ENCODE assay signal across 14 cellular contexts in the genomic region with DNA sequence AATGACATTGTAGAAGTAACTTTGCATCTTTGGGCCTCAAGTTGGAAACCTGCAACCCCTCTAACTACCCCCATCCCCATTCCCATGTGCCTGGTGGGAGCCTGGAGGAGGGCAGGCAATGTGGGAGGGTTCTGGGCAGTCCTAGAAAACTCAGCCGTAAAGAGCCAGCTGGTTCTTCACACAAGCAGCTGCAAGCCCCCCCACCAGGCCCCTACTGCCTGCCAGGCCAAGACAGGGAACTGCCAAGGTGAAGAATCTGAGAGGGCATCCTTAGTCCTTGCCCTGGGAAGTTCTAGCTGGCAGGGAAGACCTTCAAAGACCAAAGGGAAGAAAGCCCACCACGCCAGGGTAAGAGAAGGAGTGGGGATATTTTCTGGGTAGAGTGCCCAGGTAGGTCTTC. TPM values are rescaled to one million over a fixed set of nuclear protein-coding genes. Genes with fewer than 3 reads are reported as not detected.
DNase-seq lines count a peak whose midpoint lies in the region; ATAC-seq lines count a peak whose summit lies in the region.
"Had no signal": no experiment of that assay in that cellular context is flagged by ENCODE, and none has a peak within 500 bp of the region (broad histone marks: within the 10 kb centered on the region; RNA-seq: fewer than 3 reads in every experiment).

No MANE protein-coding gene starts in this region.

- H3K27me3 ChIP-seq in BLaER1 (no peaks in the 10 kb centered on the region), GM23248 (replicated peaks; ENCODE audit: insufficient read depth) (peaks cover 41% of the 10 kb centered on the region)
- no peaks in the 10 kb centered on the region for H3K27me3 ChIP-seq in CD4-positive, CD25-positive, alpha-beta regulatory T cell (ENCODE audit: control insufficient read depth, insufficient read depth, low read length)
- H3K27me3 ChIP-seq: BE2C had no signal

- no peaks in the 10 kb centered on the region for H3F3A ChIP-seq in GM23248 (ENCODE audit: insufficient read depth)

- H3K4me3 Mint-ChIP-seq in CD4-positive, CD25-positive, alpha-beta regulatory T cell = no peak overlapping the region
- H3K4me3 Mint-ChIP-seq in T-cell = no peak overlapping the region
- no peak overlapping the region for H3K4me3 Mint-ChIP-seq in naive thymus-derived CD8-positive, alpha-beta T cell
- H3K4me3 Mint-ChIP-seq in activated T-cell treated with anti-CD3 and anti-CD28 coated beads, Interleukin-2, amount 50 U/mL, for 72 hours = no peak overlapping the region

- H3K4me1 ChIP-seq in BLaER1 (peaks cover 18% of the 10 kb centered on the region), GM23248 (ENCODE audit: insufficient read depth) (no peaks in the 10 kb centered on the region)
- peaks cover 38% of the 10 kb centered on the region for H3K4me1 ChIP-seq in CD4-positive, CD25-positive, alpha-beta regulatory T cell (ENCODE audit: control insufficient read depth, insufficient read depth, low read length, poor library complexity, severe bottlenecking)
- H3K4me1 ChIP-seq: BE2C, HAP-1 had no signal

- H3K9me2 ChIP-seq in GM23248 (ENCODE audit: insufficient read depth) = no peaks in the 10 kb centered on the region

- no peaks in the 10 kb centered on the region for H3K9me3 ChIP-seq in BLaER1
- H3K9me3 ChIP-seq in CD4-positive, CD25-positive, alpha-beta regulatory T cell (ENCODE audit: control insufficient read depth in 2 of 2, low read length in 2 of 2) = no peaks in the 10 kb centered on the region
- no peaks in the 10 kb centered on the region for H3K9me3 ChIP-seq in GM23248 (ENCODE audit: low read depth)
- H3K9me3 ChIP-seq: BE2C, HAP-1 had no signal

- no peak overlapping the region for H2AFZ ChIP-seq in GM23248

- H3K4me3 ChIP-seq in BLaER1 = no peak overlapping the region
- no peak overlapping the region for H3K4me3 ChIP-seq in CD4-positive, CD25-positive, alpha-beta regulatory T cell (ENCODE audit: low read depth, low read length)
- no peak overlapping the region for H3K4me3 ChIP-seq in GM23248
- H3K4me3 ChIP-seq: HAP-1 had no signal

- CTCF ChIA-PET in T-cell (lab: Charles Lee) = interaction anchor here (0.6 to 5.5 kb wide), 26 partner anchors 8 to 462 kb away, joined by 3 to 41 read pairs (median 4); a partner anchor contains a TSS

- H3K27ac ChIP-seq in BLaER1 (no peak overlapping the region), GM23248 (no peak overlapping the region)
- peak overlapping the region; percentile 66 for H3K27ac ChIP-seq in CD4-positive, CD25-positive, alpha-beta regulatory T cell (ENCODE audit: insufficient read depth, low read length, poor library complexity, severe bottlenecking)
- H3K27ac ChIP-seq: C4-2B, KMS-11 had no signal

- H3K79me2 ChIP-seq in GM23248 (ENCODE audit: insufficient read depth) = no peaks in the 10 kb centered on the region

- H3K9ac ChIP-seq in BLaER1 (peak overlapping the region; percentile 17; the same call in 1 of the 2 replicates), GM23248 (no peak overlapping the region)
- H3K9ac ChIP-seq: KMS-11 had no signal

- H4K20me1 ChIP-seq in BLaER1 (no peaks in the 10 kb centered on the region), GM23248 (ENCODE audit: insufficient read depth) (no peaks in the 10 kb centered on the region)

- H3K4me1 Mint-ChIP-seq in CD4-positive, CD25-positive, alpha-beta regulatory T cell = peaks cover 12 to 60% (median 30%) of the 10 kb centered on the region in 4 donors
- H3K4me1 Mint-ChIP-seq in T-cell = peaks cover 42 to 54% (median 49%) of the 10 kb centered on the region in 3 donors
- H3K4me1 Mint-ChIP-seq in naive thymus-derived CD8-positive, alpha-beta T cell = peaks cover 19 to 50% (median 45%) of the 10 kb centered on the region in 4 donors
- H3K4me1 Mint-ChIP-seq in activated T-cell treated with anti-CD3 and anti-CD28 coated beads, Interleukin-2, amount 50 U/mL, for 72 hours (ENCODE audit: low read depth) = peaks cover 32% of the 10 kb centered on the region

- ATAC-seq in CD4-positive, CD25-positive, alpha-beta regulatory T cell (ENCODE audit: low read depth in 2 of 2) = no peak
- no peak for ATAC-seq in T-cell (replicated peaks in 1 of 4)
- ATAC-seq in naive thymus-derived CD8-positive, alpha-beta T cell = no peak
- ATAC-seq in activated T-cell treated with anti-CD3 and anti-CD28 coated beads, Interleukin-2, amount 50 U/mL, for 72 hours (replicated peaks in 1 of 2) = no peak

- H3K27ac Mint-ChIP-seq in CD4-positive, CD25-positive, alpha-beta regulatory T cell = peak overlapping the region in 2 of 3 donors; percentile 94 to 95
- peak overlapping the region; percentile 97 to 98 for H3K27ac Mint-ChIP-seq in T-cell
- peak overlapping the region in 9 of 10 donors; percentile 34 to 97 (median 90) for H3K27ac Mint-ChIP-seq in naive thymus-derived CD8-positive, alpha-beta T cell
- no peak overlapping the region for H3K27ac Mint-ChIP-seq in activated T-cell treated with anti-CD3 and anti-CD28 coated beads, Interleukin-2, amount 50 U/mL, for 72 hours

- no peaks in the 10 kb centered on the region for H3K9me3 Mint-ChIP-seq in CD4-positive, CD25-positive, alpha-beta regulatory T cell
- no peaks in the 10 kb centered on the region for H3K9me3 Mint-ChIP-seq in T-cell
- H3K9me3 Mint-ChIP-seq in naive thymus-derived CD8-positive, alpha-beta T cell = no peaks in the 10 kb centered on the region
- H3K9me3 Mint-ChIP-seq in activated T-cell treated with anti-CD3 and anti-CD28 coated beads, Interleukin-2, amount 50 U/mL, for 72 hours = peaks cover 0 to 2% of the 10 kb centered on the region in 2 donors
- H3K9me3 Mint-ChIP-seq: CD8-positive, alpha-beta memory T cell had no signal

- DNase-seq in CD4-positive, CD25-positive, alpha-beta regulatory T cell = no peak
- no peak for DNase-seq in T-cell
- no peak for DNase-seq in naive thymus-derived CD8-positive, alpha-beta T cell
- no peak for DNase-seq in activated T-cell treated with anti-CD3 and anti-CD28 coated beads, Interleukin-2, amount 50 U/mL, for 72 hours
- DNase-seq in NCI-H2107 (lab: John Stamatoyannopoulos, UW) = no peak
- DNase-seq in GM23248 = no peak

- H3K27me3 Mint-ChIP-seq in CD4-positive, CD25-positive, alpha-beta regulatory T cell = no peaks in the 10 kb centered on the region
- no peaks in the 10 kb centered on the region for H3K27me3 Mint-ChIP-seq in T-cell
- no peaks in the 10 kb centered on the region for H3K27me3 Mint-ChIP-seq in naive thymus-derived CD8-positive, alpha-beta T cell
- no peaks in the 10 kb centered on the region for H3K27me3 Mint-ChIP-seq in activated T-cell treated with anti-CD3 and anti-CD28 coated beads, Interleukin-2, amount 50 U/mL, for 72 hours (ENCODE audit: low read depth)

- no peaks in the 10 kb centered on the region for H3K36me3 ChIP-seq in BLaER1
- H3K36me3 ChIP-seq in CD4-positive, CD25-positive, alpha-beta regulatory T cell (ENCODE audit: control insufficient read depth, insufficient read depth, low read length) = no peaks in the 10 kb centered on the region
- no peaks in the 10 kb centered on the region for H3K36me3 ChIP-seq in GM23248 (ENCODE audit: low read depth)
- H3K36me3 ChIP-seq: BE2C, HAP-1 had no signal

- no peak overlapping the region for H3K4me2 ChIP-seq in BLaER1
- H3K4me2 ChIP-seq in GM23248 (ENCODE audit: unreplicated experiment) = no peak overlapping the region
- H3K4me2 ChIP-seq: KMS-11 had no signal

- POLR2A ChIA-PET in T-cell (lab: Charles Lee) = no interaction called here
- POLR2A ChIA-PET in naive thymus-derived CD8-positive, alpha-beta T cell (lab: Charles Lee) = interaction anchor here (0.5 to 9.6 kb wide), 9 partner anchors 12 to 1573 kb away, joined by 3 to 199 read pairs (median 3); a partner anchor contains a TSS

- H3K36me3 Mint-ChIP-seq in CD4-positive, CD25-positive, alpha-beta regulatory T cell = no peaks in the 10 kb centered on the region
- H3K36me3 Mint-ChIP-seq in T-cell = no peaks in the 10 kb centered on the region
- no peaks in the 10 kb centered on the region for H3K36me3 Mint-ChIP-seq in naive thymus-derived CD8-positive, alpha-beta T cell
- peaks cover 0 to 3% of the 10 kb centered on the region in 2 donors for H3K36me3 Mint-ChIP-seq in activated T-cell treated with anti-CD3 and anti-CD28 coated beads, Interleukin-2, amount 50 U/mL, for 72 hours (ENCODE audit: insufficient read depth in 2 of 2)

- 89 to 91% methylated on average over 2 of the region's 2 CpGs for WGBS in GM23248 (ENCODE audit: low coverage in 1 of 2, low lambda C conversion rate in 2 of 2, missing lambda C conversion rate in 2 of 2), 2 experiments

- in situ Hi-C loops in GM23248 (cut with MboI) = no loop called here

RNA-seq across cellular contexts. Expression of a gene that starts 12.2 kb away (rescaled TPM):
- total RNA-seq in CD4-positive, CD25-positive, alpha-beta regulatory T cell = not detected
- polyA plus RNA-seq in CD4-positive, CD25-positive, alpha-beta regulatory T cell = under 1 TPM in 2 of 4 donors, not detected in 2; 0.14 to 0.16 TPM
- 1 to 10 TPM in 1 of 5 donors, under 1 TPM in 4; 0.14 to 1.7 (median 0.75) TPM for total RNA-seq in T-cell
- total RNA-seq in naive thymus-derived CD8-positive, alpha-beta T cell = under 1 TPM; 0.52 to 0.77 TPM
- polyA plus RNA-seq in naive thymus-derived CD8-positive, alpha-beta T cell = not detected
- under 1 TPM in 1 of 2 donors, not detected in 1; 0.53 TPM for total RNA-seq in activated T-cell treated with anti-CD3 and anti-CD28 coated beads, Interleukin-2, amount 50 U/mL, for 72 hours
- 0.13 TPM in 1 of 2 replicates, not detected in the other for total RNA-seq in GM23248 (2014; rRNA removed; shearing (Covaris generic))
- polyA plus RNA-seq in GM23248 (2016; fragmentation: Nextera tagmentation; extraction: Ambion mirVana) = 0.09 TPM in 2 replicates
- total RNA-seq: HT-29 had no signal

RNA-seq across cellular contexts. Expression of a gene that starts 31.5 kb away (rescaled TPM):
- 0.49 TPM for total RNA-seq in CD4-positive, CD25-positive, alpha-beta regulatory T cell
- 1 to 10 TPM in 1 of 4 donors, under 1 TPM in 3; 0.17 to 1.0 (median 0.53) TPM for polyA plus RNA-seq in CD4-positive, CD25-positive, alpha-beta regulatory T cell
- total RNA-seq in T-cell = 1 to 10 TPM in 4 of 5 donors, under 1 TPM in 1; 0.60 to 1.7 (median 1.2) TPM
- total RNA-seq in naive thymus-derived CD8-positive, alpha-beta T cell = 1 to 10 TPM in 1 of 2 experiments, under 1 TPM in 1; 0.94 to 1.5 TPM
- under 1 TPM; 0.44 to 0.84 (median 0.81) TPM for polyA plus RNA-seq in naive thymus-derived CD8-positive, alpha-beta T cell
- 1 to 10 TPM; 1.1 to 1.9 TPM for total RNA-seq in activated T-cell treated with anti-CD3 and anti-CD28 coated beads, Interleukin-2, amount 50 U/mL, for 72 hours
- total RNA-seq in GM23248 (2014; rRNA removed; shearing (Covaris generic)) = 1.8 and 3.5 TPM in 2 replicates
- 2.5 and 2.6 TPM in 2 replicates for polyA plus RNA-seq in GM23248 (2016; fragmentation: Nextera tagmentation; extraction: Ambion mirVana)

RNA-seq across cellular contexts. Expression of a gene that starts 57.4 kb away (rescaled TPM):
- not detected for total RNA-seq in CD4-positive, CD25-positive, alpha-beta regulatory T cell
- polyA plus RNA-seq in CD4-positive, CD25-positive, alpha-beta regulatory T cell = not detected
- under 1 TPM in 1 of 5 donors, not detected in 4; 0.09 TPM for total RNA-seq in T-cell
- total RNA-seq in naive thymus-derived CD8-positive, alpha-beta T cell = not detected
- under 1 TPM in 1 of 3 donors, not detected in 2; 0.06 TPM for polyA plus RNA-seq in naive thymus-derived CD8-positive, alpha-beta T cell
- total RNA-seq in activated T-cell treated with anti-CD3 and anti-CD28 coated beads, Interleukin-2, amount 50 U/mL, for 72 hours = not detected
- not detected in 2 replicates for total RNA-seq in GM23248 (2014; rRNA removed; shearing (Covaris generic))
- 0.05 TPM in 1 of 2 replicates, not detected in the other for polyA plus RNA-seq in GM23248 (2016; fragmentation: Nextera tagmentation; extraction: Ambion mirVana)
- total RNA-seq: CD8-positive, alpha-beta memory T cell; Daoy; HT-29 had no signal
- polyA plus RNA-seq: CD8-positive, alpha-beta memory T cell had no signal
